Comparison of ENCODE assay signal across 35 cellular contexts in genomic region chr10:116195583-116195982, GRCh38.
DNase-seq lines count a peak whose midpoint lies in the region; ATAC-seq and TF ChIP-seq lines count a peak whose summit lies in the region.
"Had no signal": no experiment of that assay in that cellular context is flagged by ENCODE, and none has a peak within 500 bp of the region (broad histone marks: within the 10 kb centered on the region; RNA-seq: fewer than 3 reads in every experiment).

No MANE protein-coding gene starts in this region.

- 91% methylated on average over 3 of the region's 4 CpGs for WGBS in HUES64
- WGBS in mesenchymal stem cell, result 95% methylated on average over 3 of the region's 4 CpGs

- H2AFZ ChIP-seq in mesenchymal stem cell (ENCODE audit: low read depth, low read length), result no peak overlapping the region

- no peak overlapping the region for H2BK15ac ChIP-seq in mesenchymal stem cell (ENCODE audit: low read depth, poor library complexity, severe bottlenecking)

- POLR2A ChIA-PET in HEK293 (lab: Yijun Ruan, JAX) (no interaction called here), WTC11 (lab: Charles Lee) (no interaction called here)

- no peak for ATAC-seq in WTC11
- ATAC-seq: A549; CD8-positive, alpha-beta T cell had no signal

- peaks cover 39% of the 10 kb centered on the region for H3K79me1 ChIP-seq in mesenchymal stem cell (replicated peaks; ENCODE audit: low read length, poor library complexity, severe bottlenecking)

- H3K27ac ChIP-seq in HEK293 (ENCODE audit: extremely low read depth, low read depth, low read length) (no peak overlapping the region), HUES48 (ENCODE audit: low read depth, low read length) (peak overlapping the region; percentile 69), HUES64 (ENCODE audit: low read depth, low read length) (peak overlapping the region; percentile 64; the same call in 1 of the 2 replicates), mesenchymal stem cell (ENCODE audit: low read length, poor library complexity, severe bottlenecking) (no peak overlapping the region)
- H3K27ac ChIP-seq: 22Rv1; A549; BLaER1; BLaER1 treated with 17β-estradiol and CSF1 and Interleukin-3, amounts not matched to agents 10 nM and 100 nM; C4-2B had no signal

- no peak overlapping the region for H2BK12ac ChIP-seq in mesenchymal stem cell (ENCODE audit: low read length in 2 of 2)

- no peak overlapping the region for H3K4me3 Mint-ChIP-seq in WTC11
- H3K4me3 Mint-ChIP-seq: B cell; CD14-positive monocyte; CD4-positive, alpha-beta memory T cell; CD4-positive, alpha-beta T cell; CD4-positive, CD25-positive, alpha-beta regulatory T cell; CD8-positive, alpha-beta memory T cell; CD8-positive, alpha-beta T cell had no signal

- peaks cover 19% of the 10 kb centered on the region for H3K9me3 Mint-ChIP-seq in WTC11

- in situ Hi-C loops in HAP-1 (cut with MboI; ENCODE audit: low sequenced_read_pairs), result no loop called here

- no peak overlapping the region for H4K8ac ChIP-seq in mesenchymal stem cell (ENCODE audit: low read length)

- no peak overlapping the region for H3K27ac Mint-ChIP-seq in WTC11
- H3K27ac Mint-ChIP-seq: B cell; CD14-positive monocyte; CD4-positive, alpha-beta memory T cell; CD4-positive, alpha-beta T cell; CD4-positive, CD25-positive, alpha-beta regulatory T cell; CD8-positive, alpha-beta memory T cell; CD8-positive, alpha-beta T cell had no signal

- no peaks in the 10 kb centered on the region for H3K27me3 Mint-ChIP-seq in WTC11 (ENCODE audit: low read depth)
- H3K27me3 Mint-ChIP-seq: B cell; CD4-positive, alpha-beta T cell; CD8-positive, alpha-beta memory T cell had no signal

- peaks cover 17% of the 10 kb centered on the region for H3K4me1 Mint-ChIP-seq in WTC11
- H3K4me1 Mint-ChIP-seq: B cell; CD14-positive monocyte; CD4-positive, alpha-beta memory T cell; CD4-positive, CD25-positive, alpha-beta regulatory T cell; CD8-positive, alpha-beta memory T cell had no signal

- H2BK5ac ChIP-seq in mesenchymal stem cell (ENCODE audit: low read depth, low read length, poor library complexity, severe bottlenecking), result no peak overlapping the region

- no peak overlapping the region for H2BK120ac ChIP-seq in mesenchymal stem cell (ENCODE audit: low read depth, low read length)

- no peak overlapping the region for H3K4me3 ChIP-seq in HEK293 (ENCODE audit: low read depth, low read length)
- H3K4me3 ChIP-seq in HUES48 (ENCODE audit: low read depth, low read length), result no peak overlapping the region
- no peak overlapping the region for H3K4me3 ChIP-seq in HUES64 (ENCODE audit: low read length)
- H3K4me3 ChIP-seq in mesenchymal stem cell (ENCODE audit: insufficient read depth in 1 of 2, low read depth in 1 of 2, low read length in 2 of 2), result no peak overlapping the region
- H3K4me3 ChIP-seq in HAP-1, result no peak overlapping the region
- H3K4me3 ChIP-seq: A549; BLaER1; BLaER1 treated with 17β-estradiol and CSF1 and Interleukin-3, amounts not matched to agents 10 nM and 100 nM had no signal

- H3K9me3 ChIP-seq in HEK293 (ENCODE audit: control insufficient read depth, insufficient read depth, low read depth, low read length) (no peaks in the 10 kb centered on the region), HUES48 (ENCODE audit: control insufficient read depth, insufficient read depth, low read length) (peaks cover 6% of the 10 kb centered on the region), HUES64 (ENCODE audit: insufficient read depth, low read depth, low read length) (peaks cover 15% of the 10 kb centered on the region; the same call in 1 of the 2 replicates), mesenchymal stem cell (ENCODE audit: control insufficient read depth, low read length) (peaks cover 15% of the 10 kb centered on the region), HAP-1 (no peaks in the 10 kb centered on the region)
- H3K9me3 ChIP-seq: BE2C, Caco-2 had no signal

- peak overlapping the region; percentile 24 for H3K4me2 ChIP-seq in mesenchymal stem cell (ENCODE audit: low read length, poor library complexity, severe bottlenecking)
- H3K4me2 ChIP-seq: A549; BLaER1; BLaER1 treated with 17β-estradiol and CSF1 and Interleukin-3, amounts not matched to agents 10 nM and 100 nM had no signal

- H3K36me3 ChIP-seq in HEK293 (ENCODE audit: control insufficient read depth in 2 of 2, insufficient read depth in 1 of 2, low read length in 2 of 2), result no peaks in the 10 kb centered on the region
- no peaks in the 10 kb centered on the region for H3K36me3 ChIP-seq in HUES48 (ENCODE audit: control insufficient read depth, insufficient read depth, low read length)
- no peaks in the 10 kb centered on the region for H3K36me3 ChIP-seq in HUES64 (ENCODE audit: insufficient read depth, low read length)
- peaks cover 0 to 10% of the 10 kb centered on the region in 2 experiments for H3K36me3 ChIP-seq in mesenchymal stem cell (ENCODE audit: control insufficient read depth in 1 of 2, insufficient read depth in 2 of 2, low read depth in 1 of 2, low read length in 2 of 2)
- H3K36me3 ChIP-seq in HAP-1 (replicated peaks), result no peaks in the 10 kb centered on the region
- H3K36me3 ChIP-seq: BE2C had no signal

- H3K4me1 ChIP-seq in HEK293 (ENCODE audit: control insufficient read depth, insufficient read depth, low read length) (peaks cover 2% of the 10 kb centered on the region; the same call in 1 of the 2 replicates), HUES48 (ENCODE audit: control insufficient read depth, insufficient read depth, low read length) (peaks cover 23% of the 10 kb centered on the region), HUES64 (ENCODE audit: insufficient read depth, low read length) (peaks cover 4% of the 10 kb centered on the region; the same call in 1 of the 2 replicates), mesenchymal stem cell (ENCODE audit: control insufficient read depth, insufficient read depth, low read depth, low read length) (peaks cover 1% of the 10 kb centered on the region), HAP-1 (no peaks in the 10 kb centered on the region)
- H3K4me1 ChIP-seq: A549, BE2C, Caco-2 had no signal

- no peak overlapping the region for H3K23ac ChIP-seq in mesenchymal stem cell (ENCODE audit: low read length in 2 of 2)

- H3K36me3 Mint-ChIP-seq in WTC11, result peaks cover 19% of the 10 kb centered on the region
- H3K36me3 Mint-ChIP-seq: CD14-positive monocyte; CD4-positive, alpha-beta memory T cell; CD4-positive, CD25-positive, alpha-beta regulatory T cell; CD8-positive, alpha-beta memory T cell; CD8-positive, alpha-beta T cell had no signal

- H3K9ac ChIP-seq in HUES48 (ENCODE audit: low read depth, low read length) (no peak overlapping the region), HUES64 (ENCODE audit: low read depth, low read length) (no peak overlapping the region), mesenchymal stem cell (ENCODE audit: low read length) (no peak overlapping the region)
- H3K9ac ChIP-seq: BLaER1; BLaER1 treated with 17β-estradiol and CSF1 and Interleukin-3, amounts not matched to agents 10 nM and 100 nM had no signal

- no peak overlapping the region for H3K14ac ChIP-seq in mesenchymal stem cell (ENCODE audit: low read length in 2 of 2)

- CTCF ChIA-PET in HEK293 (lab: Yijun Ruan, JAX), result interaction anchor here (0.7 kb wide), 1 partner anchor 30 kb away, joined by 5 read pairs; no protein-coding TSS in a partner anchor
- CTCF ChIA-PET in WTC11 (lab: Charles Lee), result no interaction called here

- TF ChIP-seq CTCF in HEK293 (tag by site-specific recombination; IDR thresholded peaks at IDR 0.05) (no peak), WTC11 (IDR thresholded peaks at IDR 0.05) (no peak)

- H3K18ac ChIP-seq in mesenchymal stem cell (ENCODE audit: low read depth in 1 of 2, low read length in 2 of 2), result no peak overlapping the region

- no peak overlapping the region for H3K4ac ChIP-seq in mesenchymal stem cell (ENCODE audit: low read depth in 1 of 2, low read length in 2 of 2)

- no peak overlapping the region for H2AK5ac ChIP-seq in mesenchymal stem cell (ENCODE audit: low read length, severe bottlenecking)

- H3K27me3 ChIP-seq in HUES48 (ENCODE audit: control insufficient read depth, insufficient read depth, low read length) (no peaks in the 10 kb centered on the region), HUES64 (ENCODE audit: insufficient read depth, low read length) (no peaks in the 10 kb centered on the region), mesenchymal stem cell (ENCODE audit: control insufficient read depth in 1 of 2, insufficient read depth in 1 of 2, low read length in 2 of 2) (no peaks in the 10 kb centered on the region), HAP-1 (ENCODE audit: low read depth) (peaks cover 6% of the 10 kb centered on the region)
- H3K27me3 ChIP-seq: BE2C; BLaER1; BLaER1 treated with 17β-estradiol and CSF1 and Interleukin-3, amounts not matched to agents 10 nM and 100 nM had no signal

- DNase-seq in mesenchymal stem cell (no peak), NCI-H128 (lab: John Stamatoyannopoulos, UW; ENCODE audit: unreplicated experiment) (no peak), WTC11 (ENCODE audit: low spot score) (no peak), HAP-1 (ENCODE audit: low spot score in 2 of 2) (no peak)
- no peak for DNase-seq in activated effector memory CD4-positive, alpha-beta T cell treated with anti-CD3 and anti-CD28 coated beads, Interleukin-2, amount 50 U/mL, for 16 hours
- DNase-seq: 8988T; ACHN; AML-193; BE2C; C1 segment of cervical spinal cord; Caco-2; Calu3; CD4-positive, alpha-beta memory T cell; CD4-positive, alpha-beta T cell; CD4-positive, CD25-positive, alpha-beta regulatory T cell; CD8-positive, alpha-beta memory T cell; CD8-positive, alpha-beta T cell; COR-L47; DMS 273 treated with DMSO at 0.1 percent for 48 hours; DMS153; DMS53; DMS79; DMS79 treated with DMSO at 0.1 percent for 48 hours; DND-41; EL had no signal

- H4K91ac ChIP-seq in mesenchymal stem cell (ENCODE audit: low read length), result no peak overlapping the region

TF ChIP-seq in HEK293, 187 proteins besides CTCF, POLR2A, EP300 and RAD21 (continues in another document):
- TF ChIP-seq ZNF416 (tag by site-specific recombination; IDR thresholded peaks at IDR 0.05), result no peak

TF ChIP-seq in WTC11, 78 proteins besides CTCF, POLR2A, EP300 and RAD21 (continues in another document):
- TF ChIP-seq GTF2I (CRISPR knock-in tag; conservative IDR thresholded peaks at IDR 0.05) (no peak), ZNF317 (CRISPR knock-in tag; IDR thresholded peaks at IDR 0.05; ENCODE audit: borderline replicate concordance, low read depth) (no peak), ZNF232 (CRISPR knock-in tag; IDR thresholded peaks at IDR 0.05) (no peak), NR3C1 (CRISPR knock-in tag; conservative IDR thresholded peaks at IDR 0.05; ENCODE audit: low read depth) (no peak), ZNF138 (CRISPR knock-in tag; conservative IDR thresholded peaks at IDR 0.05) (no peak), NFATC4 (CRISPR knock-in tag; IDR thresholded peaks at IDR 0.05) (no peak), FOXP1 (CRISPR knock-in tag; IDR thresholded peaks at IDR 0.05; ENCODE audit: borderline replicate concordance) (no peak), E2F5 (CRISPR knock-in tag; IDR thresholded peaks at IDR 0.05) (no peak)

Comparison
In these comparisons a context has a peak if more than half of its experiments do, and no peak if none do; other contexts are left out.
1. H3K27ac ChIP-seq: peak in HUES48 (single experiment) and HUES64 (single experiment); none in HEK293 (single experiment) and mesenchymal stem cell (single experiment).